Comparison of ENCODE assay signal across 3 cellular contexts in the genomic region with DNA sequence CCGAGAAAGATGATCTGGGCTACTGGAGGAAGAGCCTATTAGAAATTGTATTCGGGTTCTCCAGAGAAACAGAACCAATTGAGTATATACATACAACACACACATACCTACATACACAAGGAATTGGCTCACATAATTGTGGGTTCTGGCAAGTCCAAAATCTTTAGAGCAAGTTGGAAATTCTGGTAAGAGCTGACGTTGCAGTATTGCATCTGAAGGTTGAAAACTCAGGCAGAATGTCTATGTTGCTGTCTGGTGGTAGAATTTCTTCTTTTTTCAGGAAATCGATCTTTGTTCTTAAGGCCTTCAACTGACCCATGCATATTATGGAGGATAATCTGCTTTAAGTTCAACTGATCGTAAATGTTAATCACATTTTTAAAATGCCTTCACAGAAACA.
TF ChIP-seq lines count a peak whose summit lies in the region.

No MANE protein-coding gene starts in this region.

TF ChIP-seq in HepG2, 621 proteins besides CTCF, POLR2A, EP300 and RAD21:
- TF ChIP-seq ZNF331 (CRISPR knock-in tag; IDR thresholded peaks at IDR 0.05) (no peak), PHF5A (CRISPR knock-in tag; IDR thresholded peaks at IDR 0.05; ENCODE audit: low read depth, unreplicated experiment) (no peak), MAFK (conservative IDR thresholded peaks at IDR 0.05 in 1 of 2, IDR thresholded peaks at IDR 0.05 in 1 of 2; ENCODE audit: low read length in 2 of 2) (peak; percentile 80 to 91), EED (CRISPR knock-in tag; IDR thresholded peaks at IDR 0.05) (no peak), MAFF (IDR thresholded peaks at IDR 0.05; ENCODE audit: low read depth, low read length) (peak; percentile 86), ATF1 (CRISPR knock-in tag; IDR thresholded peaks at IDR 0.05) (no peak), MYC (CRISPR knock-in tag; IDR thresholded peaks at IDR 0.05; ENCODE audit: borderline replicate concordance) (no peak)

TF ChIP-seq in IMR-90, 13 proteins besides CTCF, POLR2A, EP300 and RAD21:
- TF ChIP-seq RFX5 (IDR thresholded peaks at IDR 0.05; ENCODE audit: low read depth, low read length) (no peak), MAFK (IDR thresholded peaks at IDR 0.05; ENCODE audit: low read depth, low read length) (peak; percentile 72)
TF ChIP-seq in IMR-90: peak in this region for 1.

TF ChIP-seq in SK-N-SH treated with all-trans-retinoic acid at 6 μM for 48 hours, 23 proteins besides CTCF, POLR2A, EP300 and RAD21:
- TF ChIP-seq ZNF8 (CRISPR knock-in tag; IDR thresholded peaks at IDR 0.05) (no peak), ARNTL (CRISPR knock-in tag; IDR thresholded peaks at IDR 0.05; ENCODE audit: borderline replicate concordance, low read depth) (no peak), CSDC2 (CRISPR knock-in tag; IDR thresholded peaks at IDR 0.05) (no peak), OSR1 (CRISPR knock-in tag; IDR thresholded peaks at IDR 0.05) (no peak), SNAI2 (CRISPR knock-in tag; IDR thresholded peaks at IDR 0.05) (no peak), ZFP3 (CRISPR knock-in tag; IDR thresholded peaks at IDR 0.05) (no peak), PATZ1 (CRISPR knock-in tag; IDR thresholded peaks at IDR 0.05; ENCODE audit: borderline replicate concordance) (no peak), CSRNP3 (CRISPR knock-in tag; IDR thresholded peaks at IDR 0.05) (no peak), PPARA (CRISPR knock-in tag; IDR thresholded peaks at IDR 0.05; ENCODE audit: borderline replicate concordance) (no peak), ZNF565 (CRISPR knock-in tag; conservative IDR thresholded peaks at IDR 0.05; ENCODE audit: low read depth) (no peak), TCF4 (CRISPR knock-in tag; IDR thresholded peaks at IDR 0.05; ENCODE audit: borderline replicate concordance) (no peak), ZC3H10 (CRISPR knock-in tag; IDR thresholded peaks at IDR 0.05) (no peak), ISL1 (CRISPR knock-in tag; IDR thresholded peaks at IDR 0.05) (no peak)
- TF ChIP-seq, protein P1, sequence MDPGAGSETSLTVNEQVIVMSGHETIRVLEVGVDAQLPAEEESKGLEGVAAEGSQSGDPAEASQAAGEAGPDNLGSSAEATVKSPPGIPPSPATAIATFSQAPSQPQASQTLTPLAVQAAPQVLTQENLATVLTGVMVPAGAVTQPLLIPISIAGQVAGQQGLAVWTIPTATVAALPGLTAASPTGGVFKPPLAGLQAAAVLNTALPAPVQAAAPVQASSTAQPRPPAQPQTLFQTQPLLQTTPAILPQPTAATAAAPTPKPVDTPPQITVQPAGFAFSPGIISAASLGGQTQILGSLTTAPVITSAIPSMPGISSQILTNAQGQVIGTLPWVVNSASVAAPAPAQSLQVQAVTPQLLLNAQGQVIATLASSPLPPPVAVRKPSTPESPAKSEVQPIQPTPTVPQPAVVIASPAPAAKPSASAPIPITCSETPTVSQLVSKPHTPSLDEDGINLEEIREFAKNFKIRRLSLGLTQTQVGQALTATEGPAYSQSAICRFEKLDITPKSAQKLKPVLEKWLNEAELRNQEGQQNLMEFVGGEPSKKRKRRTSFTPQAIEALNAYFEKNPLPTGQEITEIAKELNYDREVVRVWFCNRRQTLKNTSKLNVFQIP (CRISPR knock-in tag; IDR thresholded peaks at IDR 0.05; ENCODE audit: borderline replicate concordance, low read depth), result no peak
